ENCODE assay signal across 12 cellular contexts in genomic region chr3:130516645-130517512, GRCh38. TPM values are rescaled to one million over a fixed set of nuclear protein-coding genes. Genes with fewer than 3 reads are reported as not detected.
DNase-seq lines count a peak whose midpoint lies in the region; ATAC-seq and TF ChIP-seq lines count a peak whose summit lies in the region.
"Had no signal": no experiment of that assay in that cellular context is flagged by ENCODE, and none has a peak within 500 bp of the region (broad histone marks: within the 10 kb centered on the region; RNA-seq: fewer than 3 reads in every experiment).

A gene with protein sequence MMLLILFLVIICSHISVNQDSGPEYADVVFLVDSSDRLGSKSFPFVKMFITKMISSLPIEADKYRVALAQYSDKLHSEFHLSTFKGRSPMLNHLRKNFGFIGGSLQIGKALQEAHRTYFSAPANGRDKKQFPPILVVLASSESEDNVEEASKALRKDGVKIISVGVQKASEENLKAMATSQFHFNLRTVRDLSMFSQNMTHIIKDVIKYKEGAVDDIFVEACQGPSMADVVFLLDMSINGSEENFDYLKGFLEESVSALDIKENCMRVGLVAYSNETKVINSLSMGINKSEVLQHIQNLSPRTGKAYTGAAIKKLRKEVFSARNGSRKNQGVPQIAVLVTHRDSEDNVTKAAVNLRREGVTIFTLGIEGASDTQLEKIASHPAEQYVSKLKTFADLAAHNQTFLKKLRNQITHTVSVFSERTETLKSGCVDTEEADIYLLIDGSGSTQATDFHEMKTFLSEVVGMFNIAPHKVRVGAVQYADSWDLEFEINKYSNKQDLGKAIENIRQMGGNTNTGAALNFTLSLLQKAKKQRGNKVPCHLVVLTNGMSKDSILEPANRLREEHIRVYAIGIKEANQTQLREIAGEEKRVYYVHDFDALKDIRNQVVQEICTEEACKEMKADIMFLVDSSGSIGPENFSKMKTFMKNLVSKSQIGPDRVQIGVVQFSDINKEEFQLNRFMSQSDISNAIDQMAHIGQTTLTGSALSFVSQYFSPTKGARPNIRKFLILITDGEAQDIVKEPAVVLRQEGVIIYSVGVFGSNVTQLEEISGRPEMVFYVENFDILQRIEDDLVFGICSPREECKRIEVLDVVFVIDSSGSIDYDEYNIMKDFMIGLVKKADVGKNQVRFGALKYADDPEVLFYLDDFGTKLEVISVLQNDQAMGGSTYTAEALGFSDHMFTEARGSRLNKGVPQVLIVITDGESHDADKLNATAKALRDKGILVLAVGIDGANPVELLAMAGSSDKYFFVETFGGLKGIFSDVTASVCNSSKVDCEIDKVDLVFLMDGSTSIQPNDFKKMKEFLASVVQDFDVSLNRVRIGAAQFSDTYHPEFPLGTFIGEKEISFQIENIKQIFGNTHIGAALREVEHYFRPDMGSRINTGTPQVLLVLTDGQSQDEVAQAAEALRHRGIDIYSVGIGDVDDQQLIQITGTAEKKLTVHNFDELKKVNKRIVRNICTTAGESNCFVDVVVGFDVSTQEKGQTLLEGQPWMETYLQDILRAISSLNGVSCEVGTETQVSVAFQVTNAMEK (N-terminal part only) (plus strand): TSS chr3:130517177. CDS start chr3:130560365, 43,188 bp downstream.

- H3K9me3 Mint-ChIP-seq in glutamatergic neuron (ENCODE audit: unreplicated experiment): peaks cover 7% of the 10 kb centered on the region
- peaks cover 7% of the 10 kb centered on the region for H3K9me3 Mint-ChIP-seq in nephron
- no peaks in the 10 kb centered on the region for H3K9me3 Mint-ChIP-seq in activated CD4-positive, alpha-beta memory T cell treated with anti-CD3 and anti-CD28 coated beads, Interleukin-2, amount 10 ng/mL, durations not matched to agents 7 days and 5 days

- no peaks in the 10 kb centered on the region for H3K9me3 ChIP-seq in SK-N-MC (ENCODE audit: low read depth, low read length)

- no peaks in the 10 kb centered on the region for H3K36me3 ChIP-seq in SK-N-MC (ENCODE audit: insufficient read depth, low read length)

- POLR2A ChIA-PET in activated CD4-positive, alpha-beta memory T cell treated with anti-CD3 and anti-CD28 coated beads, Interleukin-2, amount 10 ng/mL, durations not matched to agents 7 days and 5 days (lab: Charles Lee): no interaction called here

- peak; percentile 19 for DNase-seq in AG08395 (ENCODE audit: low spot score)
- DNase-seq in SK-N-MC (ENCODE audit: low read depth, low spot score): no peak
- DNase-seq in glutamatergic neuron: peak; percentile 41
- no peak for DNase-seq in GOT3 (lab: John Stamatoyannopoulos, UW)
- DNase-seq in NCI-H774 (lab: John Stamatoyannopoulos, UW): no peak
- DNase-seq in activated CD4-positive, alpha-beta memory T cell treated with anti-CD3 and anti-CD28 coated beads, Interleukin-2, amount 10 ng/mL, durations not matched to agents 7 days and 5 days: no peak
- DNase-seq: naive B cell, NCI-H82, T-helper 17 cell had no signal

- H3K36me3 Mint-ChIP-seq in glutamatergic neuron (ENCODE audit: unreplicated experiment) (peaks cover 10% of the 10 kb centered on the region), nephron (ENCODE audit: low read depth) (no peaks in the 10 kb centered on the region)
- H3K36me3 Mint-ChIP-seq in activated CD4-positive, alpha-beta memory T cell treated with anti-CD3 and anti-CD28 coated beads, Interleukin-2, amount 10 ng/mL, durations not matched to agents 7 days and 5 days (ENCODE audit: low read depth): no peaks in the 10 kb centered on the region

- H3K27ac ChIP-seq in SK-N-MC: no peak within 1 kb of the TSS

- TF ChIP-seq CTCF in glutamatergic neuron (IDR thresholded peaks at IDR 0.05; ENCODE audit: partially characterized antibody, unreplicated experiment) (no peak), nephron (IDR thresholded peaks at IDR 0.05; ENCODE audit: unreplicated experiment in 3 of 3) (no peak)

- no peak within 1 kb of the TSS for H3K9ac ChIP-seq in SK-N-MC (ENCODE audit: insufficient read length)

- peaks cover 16% of the 10 kb centered on the region for H3K27me3 Mint-ChIP-seq in glutamatergic neuron (ENCODE audit: unreplicated experiment)
- H3K27me3 Mint-ChIP-seq in nephron (ENCODE audit: low read depth): peaks cover 42% of the 10 kb centered on the region
- peaks cover 41% of the 10 kb centered on the region for H3K27me3 Mint-ChIP-seq in activated CD4-positive, alpha-beta memory T cell treated with anti-CD3 and anti-CD28 coated beads, Interleukin-2, amount 10 ng/mL, durations not matched to agents 7 days and 5 days

- ATAC-seq in HG03521 (IDR thresholded peaks at IDR 0.05; ENCODE audit: unreplicated experiment): no peak
- ATAC-seq: T-helper 17 cell had no signal

- peak within 1 kb of the TSS; percentile 89 for H3K4me3 Mint-ChIP-seq in glutamatergic neuron (ENCODE audit: unreplicated experiment)
- H3K4me3 Mint-ChIP-seq in nephron: peak within 1 kb of the TSS; percentile 81 to 92 (median 90)
- no peak within 1 kb of the TSS for H3K4me3 Mint-ChIP-seq in activated CD4-positive, alpha-beta memory T cell treated with anti-CD3 and anti-CD28 coated beads, Interleukin-2, amount 10 ng/mL, durations not matched to agents 7 days and 5 days
- H3K4me3 Mint-ChIP-seq: naive B cell, T-helper 17 cell had no signal

- CTCF ChIA-PET in activated CD4-positive, alpha-beta memory T cell treated with anti-CD3 and anti-CD28 coated beads, Interleukin-2, amount 10 ng/mL, durations not matched to agents 7 days and 5 days (lab: Charles Lee): no interaction called here

- peak within 1 kb of the TSS; percentile 55 for H3K4me3 ChIP-seq in SK-N-MC

- H3K27ac Mint-ChIP-seq in glutamatergic neuron (ENCODE audit: unreplicated experiment): peak within 1 kb of the TSS; percentile 14
- H3K27ac Mint-ChIP-seq in nephron: peak within 1 kb of the TSS; percentile 9 to 52 (median 15)
- no peak within 1 kb of the TSS for H3K27ac Mint-ChIP-seq in activated CD4-positive, alpha-beta memory T cell treated with anti-CD3 and anti-CD28 coated beads, Interleukin-2, amount 10 ng/mL, durations not matched to agents 7 days and 5 days
- H3K27ac Mint-ChIP-seq: naive B cell, T-helper 17 cell had no signal

- H3K4me1 Mint-ChIP-seq in glutamatergic neuron (ENCODE audit: low read depth, unreplicated experiment): peaks cover 7% of the 10 kb centered on the region
- H3K4me1 Mint-ChIP-seq in nephron: peaks cover 8% of the 10 kb centered on the region
- no peaks in the 10 kb centered on the region for H3K4me1 Mint-ChIP-seq in activated CD4-positive, alpha-beta memory T cell treated with anti-CD3 and anti-CD28 coated beads, Interleukin-2, amount 10 ng/mL, durations not matched to agents 7 days and 5 days
- H3K4me1 Mint-ChIP-seq: T-helper 17 cell had no signal

RNA-seq across cellular contexts. Expression of the gene that starts here (rescaled TPM):
- 0.25 TPM for total RNA-seq in glutamatergic neuron (ENCODE audit: unreplicated experiment)
- total RNA-seq in activated CD4-positive, alpha-beta memory T cell treated with anti-CD3 and anti-CD28 coated beads, Interleukin-2, amount 10 ng/mL, durations not matched to agents 7 days and 5 days: not detected
- total RNA-seq: fibroblast of villous mesenchyme had no signal

Comparison
In these comparisons a context has a peak if more than half of its experiments do, and no peak if none do; other contexts are left out.
1. Peak in DNase-seq in glutamatergic neuron; RNA of the gene not detected or under 1 TPM.